12 cellular contexts compared by ENCODE assay signal in genomic region chr2:73172963-73173362, GRCh38. TPM values are rescaled to one million over a fixed set of nuclear protein-coding genes. Genes with fewer than 3 reads are reported as not detected.
DNase-seq lines count a peak whose midpoint lies in the region; ATAC-seq and TF ChIP-seq lines count a peak whose summit lies in the region.
"Had no signal": no experiment of that assay in that cellular context is flagged by ENCODE, and none has a peak within 500 bp of the region (broad histone marks: within the 10 kb centered on the region; RNA-seq: fewer than 3 reads in every experiment).

No MANE protein-coding gene starts in this region.

- WGBS in ovary, 3 donors, result 68 to 72% (median 71%) methylated on average over 6 of the region's 6 CpGs

- no peaks in the 10 kb centered on the region for H3K36me3 Mint-ChIP-seq in activated naive CD4-positive, alpha-beta T cell treated with anti-CD3 and anti-CD28 coated beads, Interleukin-2, amount 10 ng/mL, durations not matched to agents 7 days and 5 days

- no peaks in the 10 kb centered on the region for H3K27me3 ChIP-seq in ovary

- H3K27ac ChIP-seq in ovary, result no peak overlapping the region
- H3K27ac ChIP-seq: body of pancreas had no signal

- no peak for TF ChIP-seq CTCF in ovary (IDR thresholded peaks at IDR 0.05)

- CTCF ChIA-PET in activated naive CD4-positive, alpha-beta T cell treated with anti-CD3 and anti-CD28 coated beads, Interleukin-2, amount 10 ng/mL, durations not matched to agents 7 days and 5 days (lab: Charles Lee), result no interaction called here

- TF ChIP-seq POLR2A in ovary (IDR thresholded peaks at IDR 0.05), result no peak

- TF ChIP-seq EP300 in ovary (IDR thresholded peaks at IDR 0.05), result no peak

- peak; percentile 27 for DNase-seq in activated naive CD4-positive, alpha-beta T cell treated with anti-CD3 and anti-CD28 coated beads, Interleukin-2, amount 10 ng/mL, durations not matched to agents 7 days and 5 days
- DNase-seq in stimulated activated CD4-positive, alpha-beta T cell treated with anti-CD3 and anti-CD28 coated beads, Interleukin-1b, Interleukin-23, amount 100 ng/mL, for 24 hours (ENCODE audit: low read depth in 4 of 4, low spot score in 1 of 4), result peak in 3 of 4 experiments; percentile 37 to 55 (median 39)
- DNase-seq in ovary (no peak), NCI-H187 (lab: John Stamatoyannopoulos, UW) (no peak), LoVo (ENCODE audit: low spot score) (no peak)
- DNase-seq: body of pancreas, COR-L47, HCEC 1CT, RPMI8226 had no signal

- H3K27ac Mint-ChIP-seq in activated naive CD4-positive, alpha-beta T cell treated with anti-CD3 and anti-CD28 coated beads, Interleukin-2, amount 10 ng/mL, durations not matched to agents 7 days and 5 days, result no peak overlapping the region

- H3K9me3 Mint-ChIP-seq in activated naive CD4-positive, alpha-beta T cell treated with anti-CD3 and anti-CD28 coated beads, Interleukin-2, amount 10 ng/mL, durations not matched to agents 7 days and 5 days, result no peaks in the 10 kb centered on the region

- H3K4me3 Mint-ChIP-seq in activated naive CD4-positive, alpha-beta T cell treated with anti-CD3 and anti-CD28 coated beads, Interleukin-2, amount 10 ng/mL, durations not matched to agents 7 days and 5 days, result no peak overlapping the region

- intact Hi-C loops in ovary (cut with DNase I), result loop anchor here in 1 of 4 donors (10.0 kb wide), 3 partner anchors 178 to 398 kb away; partner anchors contain the start of gene SPR

- H3K4me1 Mint-ChIP-seq in activated naive CD4-positive, alpha-beta T cell treated with anti-CD3 and anti-CD28 coated beads, Interleukin-2, amount 10 ng/mL, durations not matched to agents 7 days and 5 days, result peaks cover 13% of the 10 kb centered on the region

- no peaks in the 10 kb centered on the region for H3K36me3 ChIP-seq in ovary

- H3K4me3 ChIP-seq in ovary, result no peak overlapping the region
- H3K4me3 ChIP-seq: body of pancreas had no signal

- H3K9me3 ChIP-seq in ovary, result no peaks in the 10 kb centered on the region
- H3K9me3 ChIP-seq: body of pancreas had no signal

- ATAC-seq in GM18511 (IDR thresholded peaks at IDR 0.05; ENCODE audit: unreplicated experiment) (peak; percentile 42), HG03039 (IDR thresholded peaks at IDR 0.05; ENCODE audit: unreplicated experiment) (peak; percentile 32), HG02610 (IDR thresholded peaks at IDR 0.05; ENCODE audit: unreplicated experiment) (no peak)
- ATAC-seq: body of pancreas had no signal

- H3K27me3 Mint-ChIP-seq in activated naive CD4-positive, alpha-beta T cell treated with anti-CD3 and anti-CD28 coated beads, Interleukin-2, amount 10 ng/mL, durations not matched to agents 7 days and 5 days, result peaks cover 78% of the 10 kb centered on the region

- H3K4me1 ChIP-seq in ovary (ENCODE audit: insufficient read depth), result peaks cover 2% of the 10 kb centered on the region

RNA-seq across cellular contexts. Expression of gene NOTO, which starts 29.4 kb away (rescaled TPM):
- total RNA-seq in ovary, result not detected
- polyA plus RNA-seq in ovary, result not detected
- total RNA-seq: body of pancreas had no signal

RNA-seq across cellular contexts. Expression of gene SMYD5, which starts 41.1 kb away (rescaled TPM):
- 10 to 100 TPM; 14.1 to 37.9 (median 27.3) TPM for total RNA-seq in ovary
- polyA plus RNA-seq in ovary, result 10 to 100 TPM; 18.2 to 21.6 TPM

Comparison
In these comparisons a context has a peak if more than half of its experiments do, and no peak if none do; other contexts are left out.
1. DNase-seq: peak in activated naive CD4-positive, alpha-beta T cell treated with anti-CD3 and anti-CD28 coated beads, Interleukin-2, amount 10 ng/mL, durations not matched to agents 7 days and 5 days (single experiment) and stimulated activated CD4-positive, alpha-beta T cell treated with anti-CD3 and anti-CD28 coated beads, Interleukin-1b, Interleukin-23, amount 100 ng/mL, for 24 hours (3 of 4); none in ovary (0 of 5), NCI-H187 (0 of 2) and LoVo (single experiment).